Comparison of ENCODE assay signal across 1 cellular context in genomic region chr12:108691154-108691994, GRCh38.
TF ChIP-seq lines count a peak whose summit lies in the region.

No MANE protein-coding gene starts in this region.

TF ChIP-seq in GM12878, 131 proteins besides CTCF, POLR2A, EP300 and RAD21 (continued from another document):
- TF ChIP-seq, protein P1, sequence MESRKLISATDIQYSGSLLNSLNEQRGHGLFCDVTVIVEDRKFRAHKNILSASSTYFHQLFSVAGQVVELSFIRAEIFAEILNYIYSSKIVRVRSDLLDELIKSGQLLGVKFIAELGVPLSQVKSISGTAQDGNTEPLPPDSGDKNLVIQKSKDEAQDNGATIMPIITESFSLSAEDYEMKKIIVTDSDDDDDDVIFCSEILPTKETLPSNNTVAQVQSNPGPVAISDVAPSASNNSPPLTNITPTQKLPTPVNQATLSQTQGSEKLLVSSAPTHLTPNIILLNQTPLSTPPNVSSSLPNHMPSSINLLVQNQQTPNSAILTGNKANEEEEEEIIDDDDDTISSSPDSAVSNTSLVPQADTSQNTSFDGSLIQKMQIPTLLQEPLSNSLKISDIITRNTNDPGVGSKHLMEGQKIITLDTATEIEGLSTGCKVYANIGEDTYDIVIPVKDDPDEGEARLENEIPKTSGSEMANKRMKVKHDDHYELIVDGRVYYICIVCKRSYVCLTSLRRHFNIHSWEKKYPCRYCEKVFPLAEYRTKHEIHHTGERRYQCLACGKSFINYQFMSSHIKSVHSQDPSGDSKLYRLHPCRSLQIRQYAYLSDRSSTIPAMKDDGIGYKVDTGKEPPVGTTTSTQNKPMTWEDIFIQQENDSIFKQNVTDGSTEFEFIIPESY (IDR thresholded peaks at IDR 0.05), result peak; percentile 86
- TF ChIP-seq IKZF1 (conservative IDR thresholded peaks at IDR 0.05) (peak; percentile 61), TCF12 (IDR thresholded peaks at IDR 0.05; ENCODE audit: low read depth, low read length) (peak; percentile 40; the same call in 1 of the 2 replicates), MTA2 (IDR thresholded peaks at IDR 0.05; ENCODE audit: low read depth) (no peak), EGR1 (IDR thresholded peaks at IDR 0.05; ENCODE audit: borderline replicate concordance in 1 of 2, low read depth in 2 of 2, low read length in 2 of 2) (no peak), GABPA (IDR thresholded peaks at IDR 0.05; ENCODE audit: low read depth) (no peak), TCF3 (IDR thresholded peaks at IDR 0.05; ENCODE audit: borderline replicate concordance, insufficient read depth, low read depth, low read length) (no peak), YY1 (IDR thresholded peaks at IDR 0.05; ENCODE audit: low read depth, low read length) (peak; percentile 55; the same call in 1 of the 2 replicates), NFXL1 (IDR thresholded peaks at IDR 0.05; ENCODE audit: borderline replicate concordance) (no peak), PKNOX1 (IDR thresholded peaks at IDR 0.05) (peak; percentile 84), POLR2AphosphoS5 (IDR thresholded peaks at IDR 0.05; ENCODE audit: low read length) (peak; percentile 74), CHD4 (IDR thresholded peaks at IDR 0.05) (no peak), WRNIP1 (IDR thresholded peaks at IDR 0.05; ENCODE audit: borderline replicate concordance, low read depth, low read length) (no peak), CREB1 (IDR thresholded peaks at IDR 0.05; ENCODE audit: low read depth) (peak; percentile 46), PAX5 (IDR thresholded peaks at IDR 0.05; ENCODE audit: borderline replicate concordance, low read depth, low read length) (0 out of 2 replicates have a peak, but pooled peaks have one; percentile 4), BCL11A (IDR thresholded peaks at IDR 0.05; ENCODE audit: low read depth, low read length) (no peak), BMI1 (IDR thresholded peaks at IDR 0.05; ENCODE audit: borderline replicate concordance) (no peak), TARDBP (IDR thresholded peaks at IDR 0.05; ENCODE audit: borderline replicate concordance) (no peak), RAD51 (IDR thresholded peaks at IDR 0.05) (peak; percentile 89), NR2F1 (conservative IDR thresholded peaks at IDR 0.05) (no peak), MTA3 (IDR thresholded peaks at IDR 0.05; ENCODE audit: borderline replicate concordance, low read length) (no peak; the same call in 1 of the 2 replicates), USF1 (IDR thresholded peaks at IDR 0.05; ENCODE audit: borderline replicate concordance, extremely low read length, insufficient read depth, low read depth, low read length) (peak; percentile 31), RUNX3 (IDR thresholded peaks at IDR 0.05; ENCODE audit: low read length) (peak; percentile 56), SMARCA5 (IDR thresholded peaks at IDR 0.05) (0 out of 2 replicates have a peak, but pooled peaks have one; percentile 19)
- TF ChIP-seq, protein P2, sequence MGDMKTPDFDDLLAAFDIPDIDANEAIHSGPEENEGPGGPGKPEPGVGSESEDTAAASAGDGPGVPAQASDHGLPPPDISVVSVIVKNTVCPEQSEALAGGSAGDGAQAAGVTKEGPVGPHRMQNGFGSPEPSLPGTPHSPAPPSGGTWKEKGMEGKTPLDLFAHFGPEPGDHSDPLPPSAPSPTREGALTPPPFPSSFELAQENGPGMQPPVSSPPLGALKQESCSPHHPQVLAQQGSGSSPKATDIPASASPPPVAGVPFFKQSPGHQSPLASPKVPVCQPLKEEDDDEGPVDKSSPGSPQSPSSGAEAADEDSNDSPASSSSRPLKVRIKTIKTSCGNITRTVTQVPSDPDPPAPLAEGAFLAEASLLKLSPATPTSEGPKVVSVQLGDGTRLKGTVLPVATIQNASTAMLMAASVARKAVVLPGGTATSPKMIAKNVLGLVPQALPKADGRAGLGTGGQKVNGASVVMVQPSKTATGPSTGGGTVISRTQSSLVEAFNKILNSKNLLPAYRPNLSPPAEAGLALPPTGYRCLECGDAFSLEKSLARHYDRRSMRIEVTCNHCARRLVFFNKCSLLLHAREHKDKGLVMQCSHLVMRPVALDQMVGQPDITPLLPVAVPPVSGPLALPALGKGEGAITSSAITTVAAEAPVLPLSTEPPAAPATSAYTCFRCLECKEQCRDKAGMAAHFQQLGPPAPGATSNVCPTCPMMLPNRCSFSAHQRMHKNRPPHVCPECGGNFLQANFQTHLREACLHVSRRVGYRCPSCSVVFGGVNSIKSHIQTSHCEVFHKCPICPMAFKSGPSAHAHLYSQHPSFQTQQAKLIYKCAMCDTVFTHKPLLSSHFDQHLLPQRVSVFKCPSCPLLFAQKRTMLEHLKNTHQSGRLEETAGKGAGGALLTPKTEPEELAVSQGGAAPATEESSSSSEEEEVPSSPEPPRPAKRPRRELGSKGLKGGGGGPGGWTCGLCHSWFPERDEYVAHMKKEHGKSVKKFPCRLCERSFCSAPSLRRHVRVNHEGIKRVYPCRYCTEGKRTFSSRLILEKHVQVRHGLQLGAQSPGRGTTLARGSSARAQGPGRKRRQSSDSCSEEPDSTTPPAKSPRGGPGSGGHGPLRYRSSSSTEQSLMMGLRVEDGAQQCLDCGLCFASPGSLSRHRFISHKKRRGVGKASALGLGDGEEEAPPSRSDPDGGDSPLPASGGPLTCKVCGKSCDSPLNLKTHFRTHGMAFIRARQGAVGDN (IDR thresholded peaks at IDR 0.05), result peak; percentile 21; the same call in 1 of the 2 replicates
- TF ChIP-seq, protein P3, sequence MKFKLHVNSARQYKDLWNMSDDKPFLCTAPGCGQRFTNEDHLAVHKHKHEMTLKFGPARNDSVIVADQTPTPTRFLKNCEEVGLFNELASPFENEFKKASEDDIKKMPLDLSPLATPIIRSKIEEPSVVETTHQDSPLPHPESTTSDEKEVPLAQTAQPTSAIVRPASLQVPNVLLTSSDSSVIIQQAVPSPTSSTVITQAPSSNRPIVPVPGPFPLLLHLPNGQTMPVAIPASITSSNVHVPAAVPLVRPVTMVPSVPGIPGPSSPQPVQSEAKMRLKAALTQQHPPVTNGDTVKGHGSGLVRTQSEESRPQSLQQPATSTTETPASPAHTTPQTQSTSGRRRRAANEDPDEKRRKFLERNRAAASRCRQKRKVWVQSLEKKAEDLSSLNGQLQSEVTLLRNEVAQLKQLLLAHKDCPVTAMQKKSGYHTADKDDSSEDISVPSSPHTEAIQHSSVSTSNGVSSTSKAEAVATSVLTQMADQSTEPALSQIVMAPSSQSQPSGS (IDR thresholded peaks at IDR 0.05; ENCODE audit: low read length), result no peak
- TF ChIP-seq, protein P4, sequence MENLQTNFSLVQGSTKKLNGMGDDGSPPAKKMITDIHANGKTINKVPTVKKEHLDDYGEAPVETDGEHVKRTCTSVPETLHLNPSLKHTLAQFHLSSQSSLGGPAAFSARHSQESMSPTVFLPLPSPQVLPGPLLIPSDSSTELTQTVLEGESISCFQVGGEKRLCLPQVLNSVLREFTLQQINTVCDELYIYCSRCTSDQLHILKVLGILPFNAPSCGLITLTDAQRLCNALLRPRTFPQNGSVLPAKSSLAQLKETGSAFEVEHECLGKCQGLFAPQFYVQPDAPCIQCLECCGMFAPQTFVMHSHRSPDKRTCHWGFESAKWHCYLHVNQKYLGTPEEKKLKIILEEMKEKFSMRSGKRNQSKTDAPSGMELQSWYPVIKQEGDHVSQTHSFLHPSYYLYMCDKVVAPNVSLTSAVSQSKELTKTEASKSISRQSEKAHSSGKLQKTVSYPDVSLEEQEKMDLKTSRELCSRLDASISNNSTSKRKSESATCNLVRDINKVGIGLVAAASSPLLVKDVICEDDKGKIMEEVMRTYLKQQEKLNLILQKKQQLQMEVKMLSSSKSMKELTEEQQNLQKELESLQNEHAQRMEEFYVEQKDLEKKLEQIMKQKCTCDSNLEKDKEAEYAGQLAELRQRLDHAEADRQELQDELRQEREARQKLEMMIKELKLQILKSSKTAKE (IDR thresholded peaks at IDR 0.05; ENCODE audit: low read depth, poor library complexity, severe bottlenecking), result peak; percentile 37
- TF ChIP-seq, protein P5, sequence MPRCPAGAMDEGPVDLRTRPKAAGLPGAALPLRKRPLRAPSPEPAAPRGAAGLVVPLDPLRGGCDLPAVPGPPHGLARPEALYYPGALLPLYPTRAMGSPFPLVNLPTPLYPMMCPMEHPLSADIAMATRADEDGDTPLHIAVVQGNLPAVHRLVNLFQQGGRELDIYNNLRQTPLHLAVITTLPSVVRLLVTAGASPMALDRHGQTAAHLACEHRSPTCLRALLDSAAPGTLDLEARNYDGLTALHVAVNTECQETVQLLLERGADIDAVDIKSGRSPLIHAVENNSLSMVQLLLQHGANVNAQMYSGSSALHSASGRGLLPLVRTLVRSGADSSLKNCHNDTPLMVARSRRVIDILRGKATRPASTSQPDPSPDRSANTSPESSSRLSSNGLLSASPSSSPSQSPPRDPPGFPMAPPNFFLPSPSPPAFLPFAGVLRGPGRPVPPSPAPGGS (IDR thresholded peaks at IDR 0.05; ENCODE audit: borderline replicate concordance, insufficient read depth, low read depth, low read length, poor library complexity, severe bottlenecking), result no peak
